Comparison of ENCODE assay signal across 1 cellular context in the genomic region with DNA sequence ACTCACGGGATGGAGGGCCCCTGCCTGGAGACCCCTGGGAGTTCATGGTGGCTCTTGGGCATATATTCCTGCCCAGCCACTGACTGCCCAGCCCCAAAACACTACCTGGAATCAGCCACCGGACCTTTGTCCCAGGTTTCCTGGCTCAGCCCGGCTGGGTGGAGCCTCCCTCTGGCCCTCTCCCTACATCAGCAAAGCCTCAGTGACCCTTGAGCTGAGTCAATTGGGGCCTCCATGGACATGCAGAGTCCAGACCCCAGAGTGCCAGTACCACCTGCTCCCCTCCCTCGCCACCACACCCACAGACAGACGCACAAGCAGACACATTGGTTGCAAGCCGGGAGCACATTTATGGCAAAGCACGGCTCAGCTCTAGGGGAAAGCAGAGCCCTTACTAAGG. TPM values are rescaled to one million over a fixed set of nuclear protein-coding genes. Genes with fewer than 3 reads are reported as not detected.
"Had no signal": no experiment of that assay in that cellular context is flagged by ENCODE, and none has a peak within 500 bp of the region (broad histone marks: within the 10 kb centered on the region; RNA-seq: fewer than 3 reads in every experiment).

No MANE protein-coding gene starts in this region.

RNA-seq across cellular contexts. Expression of gene RNU1-3, which starts 30.4 kb away (rescaled TPM):
- total RNA-seq: LHCN-M2 had no signal

RNA-seq across cellular contexts. Expression of gene RNU1-4, which starts 43.2 kb away (rescaled TPM):
- total RNA-seq: LHCN-M2 had no signal
